Comparison of ENCODE assay signal across 26 cellular contexts in genomic region chr4:82758701-82759685, GRCh38. TPM values are rescaled to one million over a fixed set of nuclear protein-coding genes. Genes with fewer than 3 reads are reported as not detected.
DNase-seq lines count a peak whose midpoint lies in the region; ATAC-seq and TF ChIP-seq lines count a peak whose summit lies in the region.
"Had no signal": no experiment of that assay in that cellular context is flagged by ENCODE, and none has a peak within 500 bp of the region (broad histone marks: within the 10 kb centered on the region; RNA-seq: fewer than 3 reads in every experiment).

No MANE protein-coding gene starts in this region.

- DNase-seq in NCI-H187 (lab: John Stamatoyannopoulos, UW) (peak; percentile 16 to 66), glutamatergic neuron (peak; percentile 38), nephron progenitor cell (no peak), MM.1S (no peak), NCI-H526 treated with DMSO at 0.1 percent for 48 hours (lab: John Stamatoyannopoulos, UW) (no peak), NCI-H510A treated with DMSO at 0.1 percent for 48 hours (lab: John Stamatoyannopoulos, UW) (no peak)
- DNase-seq in stimulated activated naive B cell treated with anti-CD40 and anti-IgM and Interleukin-4, amounts not matched to agents 10 μg/mL and 1 μg/mL and 100 μg/mL, for 72 hours = no peak
- DNase-seq in activated naive CD8-positive, alpha-beta T cell treated with anti-CD3 and anti-CD28 coated beads for 36 hours = no peak
- DNase-seq: activated CD4-positive, alpha-beta T cell treated with anti-CD3 and anti-CD28 coated beads, Interleukin-2, amount 10 ng/mL, durations not matched to agents 7 days and 5 days; CD8-positive, alpha-beta memory T cell; central memory CD4-positive, alpha-beta T cell; dermis blood vessel endothelial cell; Karpas-422; left colon; MV-4-11; natural killer cell; NCI-H146; NCI-H2171; NCI-H69 had no signal

- H3K4me1 Mint-ChIP-seq in glutamatergic neuron (ENCODE audit: low read depth, unreplicated experiment) = peaks cover 13% of the 10 kb centered on the region
- peaks cover 31% of the 10 kb centered on the region for H3K4me1 Mint-ChIP-seq in nephron progenitor cell
- H3K4me1 Mint-ChIP-seq in stimulated activated naive B cell treated with anti-CD40 and anti-IgM and Interleukin-4, amounts not matched to agents 10 μg/mL and 1 μg/mL and 100 μg/mL, for 72 hours = peaks cover 7 to 9% of the 10 kb centered on the region in 2 donors
- H3K4me1 Mint-ChIP-seq in activated naive CD8-positive, alpha-beta T cell treated with anti-CD3 and anti-CD28 coated beads for 36 hours = no peaks in the 10 kb centered on the region
- H3K4me1 Mint-ChIP-seq: activated CD4-positive, alpha-beta T cell treated with anti-CD3 and anti-CD28 coated beads, Interleukin-2, amount 10 ng/mL, durations not matched to agents 7 days and 5 days; activated naive CD4-positive, alpha-beta T cell treated with anti-CD3 and anti-CD28 coated beads, Interleukin-2, amount 50 U/mL, for 24 hours; CD8-positive, alpha-beta memory T cell had no signal

- H3K27ac ChIP-seq in MM.1S (ENCODE audit: low read length) = no peak overlapping the region
- H3K27ac ChIP-seq: ascending aorta, prostate gland, upper lobe of left lung, VCaP had no signal

- no peaks in the 10 kb centered on the region for H4K20me1 ChIP-seq in MM.1S (ENCODE audit: insufficient read depth, low read length)

- H3K36me3 Mint-ChIP-seq in glutamatergic neuron (ENCODE audit: unreplicated experiment) (peaks cover 4% of the 10 kb centered on the region), nephron progenitor cell (ENCODE audit: low read depth) (no peaks in the 10 kb centered on the region)
- peaks cover 0 to 5% of the 10 kb centered on the region in 2 donors for H3K36me3 Mint-ChIP-seq in stimulated activated naive B cell treated with anti-CD40 and anti-IgM and Interleukin-4, amounts not matched to agents 10 μg/mL and 1 μg/mL and 100 μg/mL, for 72 hours
- peaks cover 1% of the 10 kb centered on the region for H3K36me3 Mint-ChIP-seq in activated naive CD8-positive, alpha-beta T cell treated with anti-CD3 and anti-CD28 coated beads for 36 hours
- H3K36me3 Mint-ChIP-seq: activated naive CD4-positive, alpha-beta T cell treated with anti-CD3 and anti-CD28 coated beads, Interleukin-2, amount 50 U/mL, for 24 hours; CD8-positive, alpha-beta memory T cell; natural killer cell had no signal

- H3F3A ChIP-seq in MM.1S (ENCODE audit: insufficient read depth, low read length) = no peaks in the 10 kb centered on the region

- no peak overlapping the region for H3K4me3 ChIP-seq in MM.1S (ENCODE audit: low read length)
- H3K4me3 ChIP-seq: ascending aorta, prostate gland, upper lobe of left lung had no signal

- H3K27me3 ChIP-seq in MM.1S (replicated peaks; ENCODE audit: insufficient read depth, low read length) = no peaks in the 10 kb centered on the region
- H3K27me3 ChIP-seq: ascending aorta, upper lobe of left lung had no signal

- H3K9me3 Mint-ChIP-seq in glutamatergic neuron (ENCODE audit: unreplicated experiment) (peaks cover 17% of the 10 kb centered on the region), nephron progenitor cell (peaks cover 7% of the 10 kb centered on the region)
- peaks cover 0 to 2% of the 10 kb centered on the region in 2 donors for H3K9me3 Mint-ChIP-seq in stimulated activated naive B cell treated with anti-CD40 and anti-IgM and Interleukin-4, amounts not matched to agents 10 μg/mL and 1 μg/mL and 100 μg/mL, for 72 hours
- H3K9me3 Mint-ChIP-seq in activated naive CD8-positive, alpha-beta T cell treated with anti-CD3 and anti-CD28 coated beads for 36 hours = peaks cover 2% of the 10 kb centered on the region
- H3K9me3 Mint-ChIP-seq: activated CD4-positive, alpha-beta T cell treated with anti-CD3 and anti-CD28 coated beads, Interleukin-2, amount 10 ng/mL, durations not matched to agents 7 days and 5 days; activated naive CD4-positive, alpha-beta T cell treated with anti-CD3 and anti-CD28 coated beads, Interleukin-2, amount 50 U/mL, for 24 hours; activated T-helper 1 cell treated with anti-CD3 and anti-CD28 coated beads, Interleukin-12 subunit alpha, Interleukin-12 subunit beta, Interleukin-2, Interleukin-4 antibody, amounts not matched to agents 30 ng/mL and 10 ng/mL and 1 ng/mL, durations not matched to agents 14 hours and 24 hours and 36 hours; natural killer cell had no signal

- TF ChIP-seq CTCF in glutamatergic neuron (IDR thresholded peaks at IDR 0.05; ENCODE audit: partially characterized antibody, unreplicated experiment) (no peak), nephron progenitor cell (IDR thresholded peaks at IDR 0.05) (no peak), MM.1S (IDR thresholded peaks at IDR 0.05; ENCODE audit: low read length) (no peak)

- no peaks in the 10 kb centered on the region for H3K36me3 ChIP-seq in MM.1S (replicated peaks; ENCODE audit: insufficient read depth, low read length)
- H3K36me3 ChIP-seq: ascending aorta, prostate gland, upper lobe of left lung had no signal

- no peak overlapping the region for H2AFZ ChIP-seq in MM.1S (ENCODE audit: low read length)

- no peaks in the 10 kb centered on the region for H3K9me2 ChIP-seq in MM.1S (replicated peaks; ENCODE audit: insufficient read depth, low read length)

- no peaks in the 10 kb centered on the region for H3K9me3 ChIP-seq in MM.1S (replicated peaks; ENCODE audit: insufficient read depth, low read length)
- H3K9me3 ChIP-seq: ascending aorta, prostate gland, upper lobe of left lung had no signal

- H3K27me3 Mint-ChIP-seq in glutamatergic neuron (ENCODE audit: unreplicated experiment) = peaks cover 5% of the 10 kb centered on the region
- H3K27me3 Mint-ChIP-seq in nephron progenitor cell (ENCODE audit: low read depth, poor library complexity) = peaks cover 14% of the 10 kb centered on the region
- peaks cover 0 to 6% of the 10 kb centered on the region in 2 donors for H3K27me3 Mint-ChIP-seq in stimulated activated naive B cell treated with anti-CD40 and anti-IgM and Interleukin-4, amounts not matched to agents 10 μg/mL and 1 μg/mL and 100 μg/mL, for 72 hours
- no peaks in the 10 kb centered on the region for H3K27me3 Mint-ChIP-seq in activated naive CD8-positive, alpha-beta T cell treated with anti-CD3 and anti-CD28 coated beads for 36 hours

- H3K9ac ChIP-seq in MM.1S (ENCODE audit: low read length) = no peak overlapping the region

- H3K4me1 ChIP-seq in MM.1S (ENCODE audit: low read length) = no peaks in the 10 kb centered on the region
- H3K4me1 ChIP-seq: prostate gland, upper lobe of left lung had no signal

- H3K27ac Mint-ChIP-seq in glutamatergic neuron (ENCODE audit: unreplicated experiment) (peak overlapping the region; percentile 87), nephron progenitor cell (peak overlapping the region; percentile 52)
- no peak overlapping the region for H3K27ac Mint-ChIP-seq in stimulated activated naive B cell treated with anti-CD40 and anti-IgM and Interleukin-4, amounts not matched to agents 10 μg/mL and 1 μg/mL and 100 μg/mL, for 72 hours
- no peak overlapping the region for H3K27ac Mint-ChIP-seq in activated naive CD8-positive, alpha-beta T cell treated with anti-CD3 and anti-CD28 coated beads for 36 hours
- H3K27ac Mint-ChIP-seq: activated CD4-positive, alpha-beta T cell treated with anti-CD3 and anti-CD28 coated beads, Interleukin-2, amount 10 ng/mL, durations not matched to agents 7 days and 5 days; activated naive CD4-positive, alpha-beta T cell treated with anti-CD3 and anti-CD28 coated beads, Interleukin-2, amount 50 U/mL, for 24 hours; activated T-helper 1 cell treated with anti-CD3 and anti-CD28 coated beads, Interleukin-12 subunit alpha, Interleukin-12 subunit beta, Interleukin-2, Interleukin-4 antibody, amounts not matched to agents 30 ng/mL and 10 ng/mL and 1 ng/mL, durations not matched to agents 14 hours and 24 hours and 36 hours had no signal

- no peaks in the 10 kb centered on the region for H3K79me2 ChIP-seq in MM.1S (ENCODE audit: low read length)

- H3K4me2 ChIP-seq in MM.1S (ENCODE audit: low read depth, low read length) = no peak overlapping the region

- ATAC-seq in stimulated activated naive B cell treated with anti-CD40 and anti-IgM and Interleukin-4, amounts not matched to agents 10 μg/mL and 1 μg/mL and 100 μg/mL, for 72 hours (replicated peaks) = peak; percentile 46 to 52
- ATAC-seq: left colon, natural killer cell, SK-N-SH treated with all-trans-retinoic acid at 6 μM for 48 hours had no signal

- peak overlapping the region; percentile 35 for H3K4me3 Mint-ChIP-seq in glutamatergic neuron (ENCODE audit: unreplicated experiment)
- peak overlapping the region; percentile 35 for H3K4me3 Mint-ChIP-seq in nephron progenitor cell
- H3K4me3 Mint-ChIP-seq in stimulated activated naive B cell treated with anti-CD40 and anti-IgM and Interleukin-4, amounts not matched to agents 10 μg/mL and 1 μg/mL and 100 μg/mL, for 72 hours = no peak overlapping the region
- no peak overlapping the region for H3K4me3 Mint-ChIP-seq in activated naive CD8-positive, alpha-beta T cell treated with anti-CD3 and anti-CD28 coated beads for 36 hours
- H3K4me3 Mint-ChIP-seq: activated CD4-positive, alpha-beta T cell treated with anti-CD3 and anti-CD28 coated beads, Interleukin-2, amount 10 ng/mL, durations not matched to agents 7 days and 5 days; activated naive CD4-positive, alpha-beta T cell treated with anti-CD3 and anti-CD28 coated beads, Interleukin-2, amount 50 U/mL, for 24 hours; activated T-helper 1 cell treated with anti-CD3 and anti-CD28 coated beads, Interleukin-12 subunit alpha, Interleukin-12 subunit beta, Interleukin-2, Interleukin-4 antibody, amounts not matched to agents 30 ng/mL and 10 ng/mL and 1 ng/mL, durations not matched to agents 14 hours and 24 hours and 36 hours; CD8-positive, alpha-beta memory T cell; natural killer cell had no signal

RNA-seq across cellular contexts. Expression of gene SCD5, which starts 39.6 kb away (rescaled TPM):
- 31.9 TPM for total RNA-seq in glutamatergic neuron (ENCODE audit: unreplicated experiment)
- total RNA-seq in activated naive CD8-positive, alpha-beta T cell treated with anti-CD3 and anti-CD28 coated beads for 36 hours = 1 to 10 TPM; 3.8 to 4.0 TPM

Comparison
In these comparisons a context has a peak if more than half of its experiments do, and no peak if none do; other contexts are left out.
1. DNase-seq: peak in NCI-H187 (2 of 2) and glutamatergic neuron (single experiment); none in nephron progenitor cell (single experiment), stimulated activated naive B cell treated with anti-CD40 and anti-IgM and Interleukin-4, amounts not matched to agents 10 μg/mL and 1 μg/mL and 100 μg/mL, for 72 hours (single experiment), activated naive CD8-positive, alpha-beta T cell treated with anti-CD3 and anti-CD28 coated beads for 36 hours (single experiment), MM.1S (single experiment), NCI-H526 treated with DMSO at 0.1 percent for 48 hours (single experiment) and NCI-H510A treated with DMSO at 0.1 percent for 48 hours (single experiment).
2. H3K27ac Mint-ChIP-seq: peak in glutamatergic neuron (single experiment) and nephron progenitor cell (single experiment); none in stimulated activated naive B cell treated with anti-CD40 and anti-IgM and Interleukin-4, amounts not matched to agents 10 μg/mL and 1 μg/mL and 100 μg/mL, for 72 hours (single experiment) and activated naive CD8-positive, alpha-beta T cell treated with anti-CD3 and anti-CD28 coated beads for 36 hours (single experiment).
3. H3K4me3 Mint-ChIP-seq: peak in glutamatergic neuron (single experiment) and nephron progenitor cell (single experiment); none in stimulated activated naive B cell treated with anti-CD40 and anti-IgM and Interleukin-4, amounts not matched to agents 10 μg/mL and 1 μg/mL and 100 μg/mL, for 72 hours (0 of 2) and activated naive CD8-positive, alpha-beta T cell treated with anti-CD3 and anti-CD28 coated beads for 36 hours (single experiment).